ENCODE assay signal across 21 cellular contexts in genomic region chr4:106627071-106627470, GRCh38.
"Had no signal": no experiment of that assay in that cellular context is flagged by ENCODE, and none has a peak within 500 bp of the region (broad histone marks: within the 10 kb centered on the region; RNA-seq: fewer than 3 reads in every experiment).

No MANE protein-coding gene starts in this region.

- DNase-seq: activated CD4-positive, alpha-beta memory T cell treated with anti-CD3 and anti-CD28 coated beads, Interleukin-2, amount 10 ng/mL, durations not matched to agents 7 days and 5 days; activated CD4-positive, alpha-beta T cell treated with anti-CD3 and anti-CD28 coated beads for 1 hour; activated CD4-positive, alpha-beta T cell treated with anti-CD3 and anti-CD28 coated beads, Interleukin-2, amount 10 ng/mL, durations not matched to agents 7 days and 5 days; activated CD8-positive, alpha-beta memory T cell treated with anti-CD3 and anti-CD28 coated beads, Interleukin-2, amount 50 U/mL, for 48 hours; activated gamma-delta T cell; activated naive CD4-positive, alpha-beta T cell treated with anti-CD3 and anti-CD28 coated beads, Interleukin-2, amount 10 ng/mL, durations not matched to agents 7 days and 5 days; activated naive CD8-positive, alpha-beta T cell treated with anti-CD3 and anti-CD28 coated beads, Interleukin-2, amount 10 ng/mL, durations not matched to agents 7 days and 5 days; activated T-cell treated with anti-CD3 and anti-CD28 coated beads, Interleukin-2, amount 50 U/mL, for 24 hours; colonic mucosa; dorsolateral prefrontal cortex; effector memory CD4-positive, alpha-beta T cell; gastrocnemius medialis; kidney; naive thymus-derived CD8-positive, alpha-beta T cell; nucleus accumbens; psoas muscle; stimulated activated CD4-positive, alpha-beta T cell treated with anti-CD3 and anti-CD28 coated beads, Interleukin-15, amount 100 ng/mL, for 24 hours; stimulated activated CD4-positive, alpha-beta T cell treated with anti-CD3 and anti-CD28 coated beads, Interleukin-2, amount 100 ng/mL, for 48 hours; stimulated activated naive CD8-positive, alpha-beta T cell treated with anti-CD3 and anti-CD28 coated beads, Interleukin-15, Interleukin-2, amounts not matched to agents 100 U/mL and 50 U/mL, for 24 hours; T-helper 2 cell; trophoblast cell had no signal

- ATAC-seq: gastrocnemius medialis; naive thymus-derived CD8-positive, alpha-beta T cell; psoas muscle; stimulated activated naive CD8-positive, alpha-beta T cell treated with anti-CD3 and anti-CD28 coated beads, Interleukin-15, Interleukin-2, amounts not matched to agents 100 U/mL and 50 U/mL, for 24 hours had no signal
